ENCODE assay signal across 24 cellular contexts in genomic region chr19:6222884-6223283, GRCh38. TPM values are rescaled to one million over a fixed set of nuclear protein-coding genes. Genes with fewer than 3 reads are reported as not detected.
DNase-seq lines count a peak whose midpoint lies in the region; ATAC-seq, FAIRE-seq and TF ChIP-seq lines count a peak whose summit lies in the region.
"Had no signal": no experiment of that assay in that cellular context is flagged by ENCODE, and none has a peak within 500 bp of the region (broad histone marks: within the 10 kb centered on the region; RNA-seq: fewer than 3 reads in every experiment).

No MANE protein-coding gene starts in this region.

- H3K27ac ChIP-seq in breast epithelium: peak overlapping the region in 1 of 2 donors; percentile 23
- H3K27ac ChIP-seq in RWPE2 (ENCODE audit: poor library complexity, severe bottlenecking): no peak overlapping the region
- H3K27ac ChIP-seq in keratinocyte (ENCODE audit: control insufficient read depth, insufficient read depth, low read length): peak overlapping the region; percentile 36
- H3K27ac ChIP-seq in thyroid gland: peak overlapping the region in 2 of 3 donors; percentile 12 to 39

- BruUV-seq in MCF 10A (replicated peaks; lab: Mats Ljungman, UMichigan): no TSS peak

- H3K9ac ChIP-seq in keratinocyte (ENCODE audit: control insufficient read depth, extremely low read depth, insufficient read depth, low read length): peak overlapping the region; percentile 37

- dilution Hi-C loops in keratinocyte (cut with MboI; ENCODE audit: extremely low pct_ligation_motif_present, low sequenced_read_pairs): no loop called here

- H3K9me3 ChIP-seq in breast epithelium (no peaks in the 10 kb centered on the region), RWPE2 (ENCODE audit: severe bottlenecking) (no peaks in the 10 kb centered on the region), keratinocyte (ENCODE audit: control insufficient read depth, low read depth, low read length) (no peaks in the 10 kb centered on the region), thyroid gland (no peaks in the 10 kb centered on the region)
- H3K9me3 ChIP-seq: BE2C, HAP-1, pancreas had no signal

- 72 to 87% methylated on average over 5 to 13 of the region's 18 CpGs for WGBS in thyroid gland, 2 donors

- FAIRE-seq in keratinocyte (lab: Jason Lieb, UNC): peak; percentile 83
- FAIRE-seq: endometrium, pancreas had no signal

- H3K36me3 Mint-ChIP-seq in MCF 10A (ENCODE audit: insufficient read depth, unreplicated experiment): peaks cover 37% of the 10 kb centered on the region
- H3K36me3 Mint-ChIP-seq: type B pancreatic cell had no signal

- DNase-seq in MCF 10A (ENCODE audit: unreplicated experiment): peak; percentile 60
- DNase-seq in breast epithelium (ENCODE audit: low spot score in 2 of 2): no peak
- no peak for DNase-seq in RWPE2 (ENCODE audit: low spot score)
- DNase-seq in keratinocyte (ENCODE audit: low read depth, low spot score): no peak
- DNase-seq in thyroid gland: no peak
- no peak for DNase-seq in sciatic nerve (ENCODE audit: low spot score)
- DNase-seq: 8988T; activated CD4-positive, alpha-beta T cell treated with anti-CD3 and anti-CD28 coated beads for 36 hours; activated naive CD8-positive, alpha-beta T cell treated with anti-CD3 and anti-CD28 coated beads, Interleukin-2, amount 10 ng/mL, durations not matched to agents 7 days and 5 days; BE2C; mesenchymal stem cell; naive thymus-derived CD8-positive, alpha-beta T cell; NCI-H524 treated with DMSO at 0.1 percent for 48 hours; SHP77 treated with DMSO at 0.1 percent for 48 hours; stimulated activated CD4-positive, alpha-beta T cell treated with anti-CD3 and anti-CD28 coated beads, Interleukin-2, amount 100 ng/mL, for 24 hours had no signal

- peaks cover 3 to 14% of the 10 kb centered on the region in 2 donors for H3K4me1 ChIP-seq in breast epithelium
- peaks cover 6% of the 10 kb centered on the region for H3K4me1 ChIP-seq in RWPE2 (ENCODE audit: insufficient read depth, poor library complexity, severe bottlenecking)
- H3K4me1 ChIP-seq in keratinocyte (ENCODE audit: control insufficient read depth, extremely low read depth, insufficient read depth, low read length): peaks cover 16% of the 10 kb centered on the region
- H3K4me1 ChIP-seq in thyroid gland: peaks cover 32 to 49% of the 10 kb centered on the region in 2 donors

- H3K27ac Mint-ChIP-seq in MCF 10A (ENCODE audit: low read depth, unreplicated experiment): peak overlapping the region; percentile 42
- H3K27ac Mint-ChIP-seq: activated CD4-positive, alpha-beta T cell treated with anti-CD3 and anti-CD28 coated beads for 36 hours; activated naive CD8-positive, alpha-beta T cell treated with anti-CD3 and anti-CD28 coated beads, Interleukin-2, amount 10 ng/mL, durations not matched to agents 7 days and 5 days; activated T-helper 1 cell treated with anti-CD3 and anti-CD28 coated beads, Interleukin-12 subunit alpha, Interleukin-12 subunit beta, Interleukin-2, Interleukin-4 antibody, amounts not matched to agents 30 ng/mL and 10 ng/mL and 1 ng/mL, durations not matched to agents 14 hours and 24 hours and 36 hours; naive thymus-derived CD8-positive, alpha-beta T cell; stimulated activated naive CD8-positive, alpha-beta T cell treated with anti-CD3 and anti-CD28 coated beads, Interleukin-15, Interleukin-2, amounts not matched to agents 100 ng/mL and 50 ng/mL, for 24 hours; type B pancreatic cell had no signal

- CTCF ChIA-PET in MCF 10A (lab: Yijun Ruan, JAX): interaction anchor here (0.5 to 1.6 kb wide), 4 partner anchors 15 to 429 kb away, joined by 3 to 8 read pairs (median 4); no protein-coding TSS in a partner anchor

- no peaks in the 10 kb centered on the region for H3K9me3 Mint-ChIP-seq in MCF 10A (ENCODE audit: unreplicated experiment)
- H3K9me3 Mint-ChIP-seq: activated naive CD8-positive, alpha-beta T cell treated with anti-CD3 and anti-CD28 coated beads, Interleukin-2, amount 10 ng/mL, durations not matched to agents 7 days and 5 days; activated T-helper 1 cell treated with anti-CD3 and anti-CD28 coated beads, Interleukin-12 subunit alpha, Interleukin-12 subunit beta, Interleukin-2, Interleukin-4 antibody, amounts not matched to agents 30 ng/mL and 10 ng/mL and 1 ng/mL, durations not matched to agents 14 hours and 24 hours and 36 hours; naive thymus-derived CD8-positive, alpha-beta T cell; stimulated activated naive CD8-positive, alpha-beta T cell treated with anti-CD3 and anti-CD28 coated beads, Interleukin-15, Interleukin-2, amounts not matched to agents 100 ng/mL and 50 ng/mL, for 24 hours; type B pancreatic cell had no signal

- H3K4me3 ChIP-seq in breast epithelium (no peak overlapping the region), RWPE2 (ENCODE audit: severe bottlenecking) (no peak overlapping the region), keratinocyte (ENCODE audit: control insufficient read depth in 2 of 3, extremely low read depth in 1 of 3, insufficient read depth in 2 of 3, low read depth in 1 of 3, low read length in 3 of 3) (peak overlapping the region in 1 of 3 experiments; percentile 14), thyroid gland (replicated peaks in 1 of 3) (no peak overlapping the region)
- H3K4me3 ChIP-seq: coronary artery, HAP-1, pancreas had no signal

- H3K4me3 Mint-ChIP-seq in MCF 10A (ENCODE audit: unreplicated experiment): no peak overlapping the region
- H3K4me3 Mint-ChIP-seq: activated CD4-positive, alpha-beta T cell treated with anti-CD3 and anti-CD28 coated beads for 36 hours; activated naive CD8-positive, alpha-beta T cell treated with anti-CD3 and anti-CD28 coated beads, Interleukin-2, amount 10 ng/mL, durations not matched to agents 7 days and 5 days; activated T-helper 1 cell treated with anti-CD3 and anti-CD28 coated beads, Interleukin-12 subunit alpha, Interleukin-12 subunit beta, Interleukin-2, Interleukin-4 antibody, amounts not matched to agents 30 ng/mL and 10 ng/mL and 1 ng/mL, durations not matched to agents 14 hours and 24 hours and 36 hours; naive thymus-derived CD8-positive, alpha-beta T cell; stimulated activated naive CD8-positive, alpha-beta T cell treated with anti-CD3 and anti-CD28 coated beads, Interleukin-15, Interleukin-2, amounts not matched to agents 100 ng/mL and 50 ng/mL, for 24 hours; type B pancreatic cell had no signal

- peaks cover 3% of the 10 kb centered on the region for H3K9me1 ChIP-seq in keratinocyte (ENCODE audit: control insufficient read depth, extremely low read depth, insufficient read depth, low read length)

- H3K79me2 ChIP-seq in keratinocyte (ENCODE audit: control insufficient read depth, insufficient read depth, low read length): peaks cover 2% of the 10 kb centered on the region

- H3K36me3 ChIP-seq in breast epithelium (no peaks in the 10 kb centered on the region), RWPE2 (ENCODE audit: low read depth) (peaks cover 23% of the 10 kb centered on the region), keratinocyte (ENCODE audit: control insufficient read depth in 2 of 2, extremely low read depth in 1 of 2, insufficient read depth in 2 of 2, low read length in 2 of 2) (peaks cover 6 to 22% of the 10 kb centered on the region in 2 experiments), thyroid gland (peaks cover 22 to 27% of the 10 kb centered on the region in 2 donors)

- H3K4me2 ChIP-seq in keratinocyte (ENCODE audit: control insufficient read depth, extremely low read depth, insufficient read depth, low read depth, low read length): peak overlapping the region; percentile 60

- H3K27me3 Mint-ChIP-seq in MCF 10A (ENCODE audit: insufficient read depth, unreplicated experiment): no peaks in the 10 kb centered on the region
- H3K27me3 Mint-ChIP-seq: activated CD4-positive, alpha-beta T cell treated with anti-CD3 and anti-CD28 coated beads for 36 hours; activated naive CD8-positive, alpha-beta T cell treated with anti-CD3 and anti-CD28 coated beads, Interleukin-2, amount 10 ng/mL, durations not matched to agents 7 days and 5 days; naive thymus-derived CD8-positive, alpha-beta T cell; stimulated activated naive CD8-positive, alpha-beta T cell treated with anti-CD3 and anti-CD28 coated beads, Interleukin-15, Interleukin-2, amounts not matched to agents 100 ng/mL and 50 ng/mL, for 24 hours; type B pancreatic cell had no signal

- peaks cover 4% of the 10 kb centered on the region for H4K20me1 ChIP-seq in keratinocyte (ENCODE audit: control insufficient read depth, extremely low read depth, insufficient read depth, low read length)

- intact Hi-C loops in MCF 10A (cut with micrococcal nuclease) (no loop called here), breast epithelium (cut with DNase I; ENCODE audit: low total_unique reads) (no loop called here), thyroid gland (cut with DNase I) (no loop called here), sciatic nerve (cut with DNase I) (loop anchor here (5.0 kb wide), 1 partner anchor 54 kb away; the partner anchor contains the start of gene MLLT1)

- H3K27me3 ChIP-seq in breast epithelium (no peaks in the 10 kb centered on the region), RWPE2 (ENCODE audit: insufficient read depth, poor library complexity, severe bottlenecking) (no peaks in the 10 kb centered on the region), keratinocyte (ENCODE audit: control insufficient read depth, extremely low read depth, insufficient read depth, low read length) (no peaks in the 10 kb centered on the region), thyroid gland (no peaks in the 10 kb centered on the region)
- H3K27me3 ChIP-seq: BE2C, pancreas had no signal

- TF ChIP-seq POLR2A in breast epithelium (IDR thresholded peaks at IDR 0.05) (no peak), thyroid gland (IDR thresholded peaks at IDR 0.05) (no peak)

- POLR2A ChIA-PET in MCF 10A (lab: Yijun Ruan, JAX): interaction anchor here (1.0 kb wide), 1 partner anchor 15 kb away, joined by 3 read pairs; no protein-coding TSS in a partner anchor

- H3K4me1 Mint-ChIP-seq in MCF 10A (ENCODE audit: insufficient read depth, unreplicated experiment): peaks cover 6% of the 10 kb centered on the region
- H3K4me1 Mint-ChIP-seq: activated CD4-positive, alpha-beta T cell treated with anti-CD3 and anti-CD28 coated beads for 36 hours; activated naive CD8-positive, alpha-beta T cell treated with anti-CD3 and anti-CD28 coated beads, Interleukin-2, amount 10 ng/mL, durations not matched to agents 7 days and 5 days had no signal

- ATAC-seq in RWPE2 (ENCODE audit: low read depth) (peak; percentile 57), sciatic nerve (no peak), GM21619 (IDR thresholded peaks at IDR 0.05; ENCODE audit: unreplicated experiment) (no peak), HG02884 (IDR thresholded peaks at IDR 0.05; ENCODE audit: unreplicated experiment) (no peak)
- ATAC-seq: activated CD4-positive, alpha-beta T cell treated with anti-CD3 and anti-CD28 coated beads for 36 hours; naive thymus-derived CD8-positive, alpha-beta T cell had no signal

- TF ChIP-seq CTCF in MCF 10A (IDR thresholded peaks at IDR 0.05; ENCODE audit: unreplicated experiment) (no peak), breast epithelium (IDR thresholded peaks at IDR 0.05) (no peak), RWPE2 (IDR thresholded peaks at IDR 0.05; ENCODE audit: poor library complexity, severe bottlenecking) (no peak), keratinocyte (optimal IDR thresholded peaks at IDR 0.05 in 1 of 3, IDR thresholded peaks at IDR 0.05 in 1 of 3, conservative IDR thresholded peaks at IDR 0.05 in 1 of 3; ENCODE audit: extremely low read depth in 1 of 3, insufficient read depth in 2 of 3, low read length in 3 of 3) (no peak), thyroid gland (IDR thresholded peaks at IDR 0.05) (no peak)

- no peak overlapping the region for H2AFZ ChIP-seq in keratinocyte (ENCODE audit: control insufficient read depth, low read length)

RNA-seq across cellular contexts. Expression of gene MLLT1, which starts 56.9 kb away (rescaled TPM):
- total RNA-seq in MCF 10A (2022) (53.9 and 59.0 TPM in 2 replicates), breast epithelium (10 to 100 TPM; 13.6 to 16.4 (median 13.8) TPM), thyroid gland (10 to 100 TPM; 19.2 to 35.0 (median 26.7) TPM), sciatic nerve (72.5 TPM)
- polyA plus RNA-seq in keratinocyte: 8.2 to 13.8 TPM (median 8.3 TPM) in 3 replicates
- polyA plus RNA-seq in keratinocyte (2011; ENCODE audit: low read depth): 4.5 TPM
- polyA plus RNA-seq in keratinocyte (2011; cell fraction: cytosol; rRNA removed): 8.5 and 16.1 TPM in 2 replicates
- 13.8 and 20.5 TPM in 2 replicates for polyA plus RNA-seq in keratinocyte (2011; cell fraction: nucleus; rRNA removed)
- polyA plus RNA-seq in keratinocyte (2012; ENCODE audit: low replicate concordance): 12.8 and 24.9 TPM in 2 replicates
- polyA minus RNA-seq in keratinocyte: 9.5 to 34.4 TPM (median 12.5 TPM) in 3 replicates
- 55.6 TPM for polyA minus RNA-seq in keratinocyte (2011; cell fraction: cytosol; rRNA and poly(A)+ RNA removed)
- polyA minus RNA-seq in keratinocyte (2011; cell fraction: nucleus; rRNA and poly(A)+ RNA removed): 10.5 and 11.4 TPM in 2 replicates
